ENCODE assay signal across 25 cellular contexts in the genomic region with DNA sequence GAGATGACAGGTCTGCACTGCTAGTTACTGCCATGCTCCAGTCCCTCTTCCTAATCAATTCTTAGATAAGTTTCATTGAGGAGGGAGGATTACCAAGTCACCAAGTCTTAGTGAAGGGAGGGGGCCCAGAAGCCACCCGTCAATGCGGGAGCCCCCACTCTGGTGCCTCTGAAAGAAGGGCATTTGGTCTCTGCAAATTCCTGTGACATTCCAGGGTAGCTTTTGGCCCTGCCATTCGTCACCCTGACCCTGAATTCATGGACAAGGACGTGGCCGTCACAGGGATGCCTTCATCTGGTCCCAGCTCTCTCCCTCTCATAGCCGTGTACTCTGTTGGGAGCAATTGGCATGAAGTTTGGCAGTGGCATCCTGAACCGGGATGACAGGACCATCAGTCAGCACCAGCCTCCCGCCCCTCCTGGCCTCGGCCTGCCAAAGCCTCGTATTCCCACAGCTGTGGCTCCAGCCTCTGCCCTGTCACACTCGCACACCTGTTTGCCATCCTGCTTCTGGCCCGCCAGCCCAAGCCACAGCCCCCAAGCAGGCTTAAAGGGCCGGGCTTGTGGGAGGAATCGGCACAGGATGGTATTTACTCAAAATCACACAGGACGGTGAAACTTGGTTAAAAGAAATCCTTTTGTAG.
DNase-seq lines count a peak whose midpoint lies in the region; ATAC-seq and TF ChIP-seq lines count a peak whose summit lies in the region.
"Had no signal": no experiment of that assay in that cellular context is flagged by ENCODE, and none has a peak within 500 bp of the region (broad histone marks: within the 10 kb centered on the region; RNA-seq: fewer than 3 reads in every experiment).

No MANE protein-coding gene starts in this region.

- peaks cover 55% of the 10 kb centered on the region for H4K20me1 ChIP-seq in DND-41 (ENCODE audit: insufficient read depth, low read length)

- H4K8ac ChIP-seq in neuronal stem cell (ENCODE audit: low read depth, low read length): no peak overlapping the region

- TF ChIP-seq CTCF in DND-41 (IDR thresholded peaks at IDR 0.05; ENCODE audit: borderline replicate concordance, extremely low read depth, low read length, poor library complexity, severe bottlenecking): no peak
- TF ChIP-seq CTCF in RWPE1 (conservative IDR thresholded peaks at IDR 0.05; ENCODE audit: low read depth): no peak
- no peak for TF ChIP-seq CTCF in endothelial cell (IDR thresholded peaks at IDR 0.05; ENCODE audit: unreplicated experiment)

- H2AFZ ChIP-seq in DND-41 (ENCODE audit: low read depth, low read length): no peak overlapping the region
- no peak overlapping the region for H2AFZ ChIP-seq in neuronal stem cell (ENCODE audit: low read length)

- no peaks in the 10 kb centered on the region for H3K79me1 ChIP-seq in neuronal stem cell (ENCODE audit: low read depth, low read length)

- no peak overlapping the region for H3K23ac ChIP-seq in neuronal stem cell (ENCODE audit: low read depth, low read length, poor library complexity)

- H3K27ac Mint-ChIP-seq in endothelial cell (ENCODE audit: unreplicated experiment): no peak overlapping the region
- H3K27ac Mint-ChIP-seq: activated CD4-positive, alpha-beta memory T cell treated with anti-CD3 and anti-CD28 coated beads, Interleukin-2, amount 10 ng/mL, durations not matched to agents 7 days and 5 days; activated naive CD8-positive, alpha-beta T cell; activated T-cell treated with anti-CD3 and anti-CD28 coated beads, Interleukin-2, amount 50 U/mL, for 72 hours; progenitor cell of endocrine pancreas; WTC11 had no signal

- H2BK120ac ChIP-seq in neuronal stem cell (ENCODE audit: low read depth, low read length): no peak overlapping the region

- no peak overlapping the region for H3K9ac ChIP-seq in DND-41 (ENCODE audit: low read depth, low read length)
- H3K9ac ChIP-seq in neuronal stem cell (ENCODE audit: low read depth, low read length, poor library complexity): no peak overlapping the region

- H2BK12ac ChIP-seq in neuronal stem cell (ENCODE audit: low read length): no peak overlapping the region

- H3K27ac ChIP-seq in DND-41 (ENCODE audit: low read length) (no peak overlapping the region), RWPE1 (peak overlapping the region; percentile 99), epithelial cell of prostate (peak overlapping the region; percentile 100), neuronal stem cell (replicated peaks; ENCODE audit: low read length) (peak overlapping the region; percentile 3)
- H3K27ac ChIP-seq: gastroesophageal sphincter had no signal

- peaks cover 3% of the 10 kb centered on the region for H3K27me3 Mint-ChIP-seq in endothelial cell (ENCODE audit: unreplicated experiment)
- H3K27me3 Mint-ChIP-seq: activated CD4-positive, alpha-beta memory T cell treated with anti-CD3 and anti-CD28 coated beads, Interleukin-2, amount 10 ng/mL, durations not matched to agents 7 days and 5 days; activated naive CD8-positive, alpha-beta T cell had no signal

- H3K18ac ChIP-seq in neuronal stem cell (ENCODE audit: low read length): no peak overlapping the region

- H3K36me3 Mint-ChIP-seq in endothelial cell (ENCODE audit: low read depth, unreplicated experiment): peaks cover 26% of the 10 kb centered on the region

- no peak overlapping the region for H3K14ac ChIP-seq in neuronal stem cell (ENCODE audit: low read length)

- peaks cover 61% of the 10 kb centered on the region for H3K79me2 ChIP-seq in DND-41 (ENCODE audit: insufficient read depth, low read length)

- no peaks in the 10 kb centered on the region for H3K27me3 ChIP-seq in DND-41 (ENCODE audit: insufficient read depth, low read length, poor library complexity)
- no peaks in the 10 kb centered on the region for H3K27me3 ChIP-seq in neuronal stem cell (ENCODE audit: control insufficient read depth in 3 of 3, insufficient read depth in 3 of 3, low read depth in 1 of 3, low read length in 3 of 3)
- H3K27me3 ChIP-seq: upper lobe of left lung had no signal

- no peak overlapping the region for H3K4me2 ChIP-seq in DND-41 (ENCODE audit: insufficient read depth, low read length)
- no peak overlapping the region for H3K4me2 ChIP-seq in neuronal stem cell (ENCODE audit: insufficient read depth, low read length, poor library complexity, severe bottlenecking)

- ATAC-seq in DND-41 (ENCODE audit: insufficient read depth, low read depth): 0 out of 3 replicates have a peak, but pooled peaks have one; percentile 6
- ATAC-seq: activated T-cell treated with anti-CD3 and anti-CD28 coated beads, Interleukin-2, amount 50 U/mL, for 72 hours; gastroesophageal sphincter; PC-3; stimulated activated naive CD8-positive, alpha-beta T cell treated with anti-CD3 and anti-CD28 coated beads, Interleukin-15, Interleukin-2, amounts not matched to agents 100 U/mL and 50 U/mL, for 24 hours had no signal

- H3K9me3 ChIP-seq in DND-41 (ENCODE audit: insufficient read depth, low read length, severe bottlenecking): no peaks in the 10 kb centered on the region
- H3K9me3 ChIP-seq in neuronal stem cell (replicated peaks in 1 of 2; ENCODE audit: control insufficient read depth in 2 of 2, insufficient read depth in 1 of 2, low read depth in 1 of 2, low read length in 2 of 2): no peaks in the 10 kb centered on the region
- H3K9me3 ChIP-seq: gastroesophageal sphincter, upper lobe of left lung had no signal

- H4K91ac ChIP-seq in neuronal stem cell (ENCODE audit: low read depth, low read length, poor library complexity): no peak overlapping the region

- peaks cover 23% of the 10 kb centered on the region for H3K4me1 Mint-ChIP-seq in endothelial cell (ENCODE audit: unreplicated experiment)

- CTCF ChIA-PET in RWPE1 (lab: Yijun Ruan, JAX): interaction anchor here (2.5 kb wide), 1 partner anchor 74 kb away, joined by 8 read pairs; no protein-coding TSS in a partner anchor

- intact Hi-C loops in head of caudate nucleus (cut with DNase I): no loop called here

- POLR2A ChIA-PET in RWPE1 (lab: Yijun Ruan, JAX; ENCODE audit: low non-redundant PET): no interaction called here

- H2AK5ac ChIP-seq in neuronal stem cell (ENCODE audit: low read depth, low read length): no peak overlapping the region

- no peaks in the 10 kb centered on the region for H3K9me3 Mint-ChIP-seq in endothelial cell (ENCODE audit: unreplicated experiment)
- H3K9me3 Mint-ChIP-seq: activated CD4-positive, alpha-beta memory T cell treated with anti-CD3 and anti-CD28 coated beads, Interleukin-2, amount 10 ng/mL, durations not matched to agents 7 days and 5 days; activated T-cell treated with anti-CD3 and anti-CD28 coated beads, Interleukin-2, amount 50 U/mL, for 72 hours had no signal

- no peak overlapping the region for H2BK5ac ChIP-seq in neuronal stem cell (ENCODE audit: low read length)

- no peak overlapping the region for H3K4ac ChIP-seq in neuronal stem cell (ENCODE audit: low read length)

- DNase-seq in DND-41 (no peak), RWPE1 (ENCODE audit: low spot score) (no peak), epithelial cell of prostate (ENCODE audit: low read depth, low spot score) (no peak), neuronal stem cell (ENCODE audit: low spot score) (peak; percentile 29), head of caudate nucleus (no peak), Kasumi-1 (lab: John Stamatoyannopoulos, UW) (no peak), endothelial cell (ENCODE audit: low spot score) (no peak)
- DNase-seq in stimulated activated naive CD4-positive, alpha-beta T cell treated with Interleukin-2 at 50 U/mL for 16 hours (lab: John Stamatoyannopoulos, UW): no peak
- DNase-seq: activated CD4-positive, alpha-beta memory T cell treated with anti-CD3 and anti-CD28 coated beads, Interleukin-2, amount 10 ng/mL, durations not matched to agents 7 days and 5 days; activated T-cell treated with anti-CD3 and anti-CD28 coated beads, Interleukin-2, amount 50 U/mL, for 72 hours; DMS79 treated with DMSO at 0.1 percent for 48 hours; GOT3; KG1; left colon; midbrain; NCI-H187 treated with DMSO at 0.1 percent for 48 hours; NCI-H2227 treated with DMSO at 0.1 percent for 48 hours; PC-3; stimulated activated CD4-positive, alpha-beta T cell treated with anti-CD3 and anti-CD28 coated beads, Interleukin-2, amount 100 ng/mL, for 24 hours; stimulated activated naive CD8-positive, alpha-beta T cell treated with anti-CD3 and anti-CD28 coated beads, Interleukin-15, Interleukin-2, amounts not matched to agents 100 U/mL and 50 U/mL, for 24 hours had no signal

- no peak overlapping the region for H2BK15ac ChIP-seq in neuronal stem cell (ENCODE audit: low read length)

- H3K4me3 ChIP-seq in DND-41 (ENCODE audit: low read depth in 1 of 2, low read length in 2 of 2) (no peak overlapping the region), neuronal stem cell (ENCODE audit: low read length in 2 of 2) (no peak overlapping the region)
- H3K4me3 ChIP-seq: gastroesophageal sphincter, upper lobe of left lung had no signal

- H3K36me3 ChIP-seq in DND-41 (ENCODE audit: insufficient read depth, low read length) (peaks cover 99% of the 10 kb centered on the region), neuronal stem cell (replicated peaks in 1 of 2; ENCODE audit: control insufficient read depth in 2 of 2, insufficient read depth in 2 of 2, low read length in 2 of 2) (no peaks in the 10 kb centered on the region)
- H3K36me3 ChIP-seq: gastroesophageal sphincter had no signal

- no CpG with 5 or more reads among the region's 15 CpGs for WGBS in neuronal stem cell (ENCODE audit: extremely low coverage in 2 of 2, insufficient read length in 2 of 2, insufficient replicate concordance in 1 of 2), 2 donors

- no peak overlapping the region for H3K4me3 Mint-ChIP-seq in endothelial cell (ENCODE audit: unreplicated experiment)
- H3K4me3 Mint-ChIP-seq: activated CD4-positive, alpha-beta memory T cell treated with anti-CD3 and anti-CD28 coated beads, Interleukin-2, amount 10 ng/mL, durations not matched to agents 7 days and 5 days; activated naive CD8-positive, alpha-beta T cell; activated T-cell treated with anti-CD3 and anti-CD28 coated beads, Interleukin-2, amount 50 U/mL, for 72 hours; WTC11 had no signal

- no peaks in the 10 kb centered on the region for H3K4me1 ChIP-seq in DND-41 (ENCODE audit: insufficient read depth, low read length)
- peaks cover 0 to 20% of the 10 kb centered on the region in 2 donors for H3K4me1 ChIP-seq in neuronal stem cell (ENCODE audit: control insufficient read depth in 2 of 2, insufficient read depth in 1 of 2, low read depth in 1 of 2, low read length in 2 of 2)
- H3K4me1 ChIP-seq: gastroesophageal sphincter, upper lobe of left lung had no signal
